1 cellular context compared by ENCODE assay signal in genomic region chr6:28941681-28942448, GRCh38.
A peak's percentile ranks its signal among the peaks of the same experiment; 100 is the strongest.
TF ChIP-seq lines count a peak whose summit lies in the region.

No MANE protein-coding gene starts in this region.

TF ChIP-seq in K562, 482 proteins besides CTCF, POLR2A, EP300 and RAD21 (continued from another document and continues in another):
- TF ChIP-seq FOXP4 (CRISPR knock-in tag; IDR thresholded peaks at IDR 0.05; ENCODE audit: borderline replicate concordance), result no peak
- no peak for TF ChIP-seq YY1 (IDR thresholded peaks at IDR 0.05; ENCODE audit: borderline replicate concordance in 1 of 3, control insufficient read depth in 1 of 3, extremely low read depth in 1 of 3, insufficient read depth in 3 of 3, insufficient read length in 1 of 3, insufficient replicate concordance in 2 of 3, low read depth in 1 of 3, low read length in 2 of 3)
- TF ChIP-seq E2F4 (CRISPR knock-in tag; IDR thresholded peaks at IDR 0.05; ENCODE audit: low read depth), result no peak
- no peak for TF ChIP-seq ZNF75A (CRISPR knock-in tag; IDR thresholded peaks at IDR 0.05)
- TF ChIP-seq WHSC1 (IDR thresholded peaks at IDR 0.05; ENCODE audit: low read length), result no peak
- no peak for TF ChIP-seq EZH2 (IDR thresholded peaks at IDR 0.05; ENCODE audit: borderline replicate concordance, low read depth, low read length)
- TF ChIP-seq ZNF561 (CRISPR knock-in tag; conservative IDR thresholded peaks at IDR 0.05), result no peak
- TF ChIP-seq FOSL1 (tag; conservative IDR thresholded peaks at IDR 0.05), result no peak; the same call in 1 of the 2 replicates
- TF ChIP-seq TFAP4 (CRISPR knock-in tag; IDR thresholded peaks at IDR 0.05; ENCODE audit: borderline replicate concordance), result no peak
- TF ChIP-seq ARID3A (IDR thresholded peaks at IDR 0.05; ENCODE audit: borderline replicate concordance, low read depth, low read length), result peak; percentile 91; the same call in 1 of the 2 replicates
- TF ChIP-seq ARID1B (IDR thresholded peaks at IDR 0.05), result no peak
- no peak for TF ChIP-seq NR0B1 (IDR thresholded peaks at IDR 0.05; ENCODE audit: partially characterized antibody)
- no peak for TF ChIP-seq MCM5 (IDR thresholded peaks at IDR 0.05; ENCODE audit: low read depth)
- no peak for TF ChIP-seq ZBTB9 (CRISPR knock-in tag; IDR thresholded peaks at IDR 0.05)
- TF ChIP-seq TGIF2 (CRISPR knock-in tag; IDR thresholded peaks at IDR 0.05), result no peak
- TF ChIP-seq DLX4 (CRISPR knock-in tag; IDR thresholded peaks at IDR 0.05), result no peak
- TF ChIP-seq HDAC6 (IDR thresholded peaks at IDR 0.05; ENCODE audit: low read depth, low read length), result no peak
- no peak for TF ChIP-seq PKNOX1 (IDR thresholded peaks at IDR 0.05)
- TF ChIP-seq MTA3 (IDR thresholded peaks at IDR 0.05; ENCODE audit: borderline replicate concordance), result no peak
- no peak for TF ChIP-seq PTRF (tag; IDR thresholded peaks at IDR 0.05)
- TF ChIP-seq NBN (IDR thresholded peaks at IDR 0.05; ENCODE audit: low read depth), result no peak; the same call in none of the 2 replicates
- TF ChIP-seq IRF2 (CRISPR knock-in tag; IDR thresholded peaks at IDR 0.05), result no peak
- no peak for TF ChIP-seq RBFOX2 (IDR thresholded peaks at IDR 0.05; ENCODE audit: low read depth, low read length)
- no peak for TF ChIP-seq ZNF778 (CRISPR knock-in tag; IDR thresholded peaks at IDR 0.05)
- TF ChIP-seq FOXA1 (IDR thresholded peaks at IDR 0.05; ENCODE audit: borderline replicate concordance), result no peak
- no peak; the same call in 1 of the 2 replicates for TF ChIP-seq RFX5 (IDR thresholded peaks at IDR 0.05; ENCODE audit: low read depth, low read length)
- no peak for TF ChIP-seq NFYB (IDR thresholded peaks at IDR 0.05; ENCODE audit: extremely low read depth, insufficient read length)
- TF ChIP-seq HDGF (IDR thresholded peaks at IDR 0.05), result no peak
- TF ChIP-seq SNIP1 (IDR thresholded peaks at IDR 0.05; ENCODE audit: low read depth), result no peak
- no peak for TF ChIP-seq GMEB1 (CRISPR knock-in tag; IDR thresholded peaks at IDR 0.05)
- no peak for TF ChIP-seq PRDM10 (IDR thresholded peaks at IDR 0.05; ENCODE audit: partially characterized antibody)
- TF ChIP-seq ZBTB8A (IDR thresholded peaks at IDR 0.05; ENCODE audit: partially characterized antibody), result peak; percentile 85
- TF ChIP-seq NCOA4 (IDR thresholded peaks at IDR 0.05; ENCODE audit: partially characterized antibody), result no peak
- 0 out of 2 replicates have a peak, but pooled peaks have one; percentile 2 for TF ChIP-seq NR1H2 (CRISPR knock-in tag; IDR thresholded peaks at IDR 0.05)
- no peak for TF ChIP-seq ZNF134 (CRISPR knock-in tag; conservative IDR thresholded peaks at IDR 0.05)
- TF ChIP-seq PHF21A (IDR thresholded peaks at IDR 0.05; ENCODE audit: borderline replicate concordance, low read depth), result no peak
- no peak for TF ChIP-seq ELF4 (CRISPR knock-in tag; IDR thresholded peaks at IDR 0.05)
- TF ChIP-seq NCOA6 (IDR thresholded peaks at IDR 0.05), result no peak
- no peak for TF ChIP-seq ZBTB17 (CRISPR knock-in tag; IDR thresholded peaks at IDR 0.05)
- TF ChIP-seq RERE (CRISPR knock-in tag; IDR thresholded peaks at IDR 0.05; ENCODE audit: borderline replicate concordance), result no peak
- TF ChIP-seq ZNF146 (CRISPR knock-in tag; IDR thresholded peaks at IDR 0.05; ENCODE audit: unreplicated experiment), result no peak
